ENCODE assay signal across 1 cellular context in genomic region chr2:85888745-85889647, GRCh38.
TF ChIP-seq lines count a peak whose summit lies in the region.

ST3GAL5 (minus strand) TSS chr2:85888990; CDS start chr2:85888905, 85 bp downstream.

TF ChIP-seq in GM12878, 131 proteins besides CTCF, POLR2A, EP300 and RAD21 (continued from another document and continues in another):
- TF ChIP-seq, protein P1, sequence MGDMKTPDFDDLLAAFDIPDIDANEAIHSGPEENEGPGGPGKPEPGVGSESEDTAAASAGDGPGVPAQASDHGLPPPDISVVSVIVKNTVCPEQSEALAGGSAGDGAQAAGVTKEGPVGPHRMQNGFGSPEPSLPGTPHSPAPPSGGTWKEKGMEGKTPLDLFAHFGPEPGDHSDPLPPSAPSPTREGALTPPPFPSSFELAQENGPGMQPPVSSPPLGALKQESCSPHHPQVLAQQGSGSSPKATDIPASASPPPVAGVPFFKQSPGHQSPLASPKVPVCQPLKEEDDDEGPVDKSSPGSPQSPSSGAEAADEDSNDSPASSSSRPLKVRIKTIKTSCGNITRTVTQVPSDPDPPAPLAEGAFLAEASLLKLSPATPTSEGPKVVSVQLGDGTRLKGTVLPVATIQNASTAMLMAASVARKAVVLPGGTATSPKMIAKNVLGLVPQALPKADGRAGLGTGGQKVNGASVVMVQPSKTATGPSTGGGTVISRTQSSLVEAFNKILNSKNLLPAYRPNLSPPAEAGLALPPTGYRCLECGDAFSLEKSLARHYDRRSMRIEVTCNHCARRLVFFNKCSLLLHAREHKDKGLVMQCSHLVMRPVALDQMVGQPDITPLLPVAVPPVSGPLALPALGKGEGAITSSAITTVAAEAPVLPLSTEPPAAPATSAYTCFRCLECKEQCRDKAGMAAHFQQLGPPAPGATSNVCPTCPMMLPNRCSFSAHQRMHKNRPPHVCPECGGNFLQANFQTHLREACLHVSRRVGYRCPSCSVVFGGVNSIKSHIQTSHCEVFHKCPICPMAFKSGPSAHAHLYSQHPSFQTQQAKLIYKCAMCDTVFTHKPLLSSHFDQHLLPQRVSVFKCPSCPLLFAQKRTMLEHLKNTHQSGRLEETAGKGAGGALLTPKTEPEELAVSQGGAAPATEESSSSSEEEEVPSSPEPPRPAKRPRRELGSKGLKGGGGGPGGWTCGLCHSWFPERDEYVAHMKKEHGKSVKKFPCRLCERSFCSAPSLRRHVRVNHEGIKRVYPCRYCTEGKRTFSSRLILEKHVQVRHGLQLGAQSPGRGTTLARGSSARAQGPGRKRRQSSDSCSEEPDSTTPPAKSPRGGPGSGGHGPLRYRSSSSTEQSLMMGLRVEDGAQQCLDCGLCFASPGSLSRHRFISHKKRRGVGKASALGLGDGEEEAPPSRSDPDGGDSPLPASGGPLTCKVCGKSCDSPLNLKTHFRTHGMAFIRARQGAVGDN (IDR thresholded peaks at IDR 0.05): peak; percentile 70
- TF ChIP-seq IRF4 (IDR thresholded peaks at IDR 0.05; ENCODE audit: low read depth, low read length) (no peak), HSF1 (IDR thresholded peaks at IDR 0.05; ENCODE audit: low read depth, low read length) (no peak), ZNF24 (IDR thresholded peaks at IDR 0.05) (no peak), WRNIP1 (IDR thresholded peaks at IDR 0.05; ENCODE audit: borderline replicate concordance, low read depth, low read length) (no peak), MTA2 (IDR thresholded peaks at IDR 0.05; ENCODE audit: low read depth) (peak; percentile 35; the same call in 1 of the 2 replicates), EZH2 (IDR thresholded peaks at IDR 0.05; ENCODE audit: borderline replicate concordance, control insufficient read depth, low read depth, low read length) (no peak), ESRRA (IDR thresholded peaks at IDR 0.05; ENCODE audit: low read length) (no peak), FOS (IDR thresholded peaks at IDR 0.05; ENCODE audit: borderline replicate concordance, extremely low read depth, insufficient read length) (peak; percentile 8), SMC3 (IDR thresholded peaks at IDR 0.05; ENCODE audit: borderline replicate concordance, low read length) (peak; percentile 46; the same call in 1 of the 2 replicates), NFYA (IDR thresholded peaks at IDR 0.05; ENCODE audit: borderline replicate concordance, low read depth, low read length) (no peak), SMARCA5 (IDR thresholded peaks at IDR 0.05) (peak; percentile 89), CHD4 (IDR thresholded peaks at IDR 0.05) (no peak), HDAC6 (IDR thresholded peaks at IDR 0.05; ENCODE audit: unreplicated experiment) (no peak), HDAC2 (IDR thresholded peaks at IDR 0.05) (no peak), SUZ12 (IDR thresholded peaks at IDR 0.05; ENCODE audit: unreplicated experiment) (no peak), SREBF1 (IDR thresholded peaks at IDR 0.05; ENCODE audit: low read length) (no peak), BMI1 (IDR thresholded peaks at IDR 0.05; ENCODE audit: borderline replicate concordance) (no peak), CEBPB (IDR thresholded peaks at IDR 0.05; ENCODE audit: borderline replicate concordance in 1 of 2, low read depth in 2 of 2, low read length in 2 of 2) (no peak), MYC (IDR thresholded peaks at IDR 0.05; ENCODE audit: insufficient read depth, insufficient read length, insufficient replicate concordance, low read length, severe bottlenecking) (no peak), ZBED1 (IDR thresholded peaks at IDR 0.05; ENCODE audit: borderline replicate concordance) (no peak), SRF (IDR thresholded peaks at IDR 0.05; ENCODE audit: low read depth in 2 of 2, low read length in 2 of 2) (no peak), SUPT20H (IDR thresholded peaks at IDR 0.05; ENCODE audit: borderline replicate concordance, control insufficient read depth, low read depth, low read length) (no peak), SMAD5 (IDR thresholded peaks at IDR 0.05; ENCODE audit: low read depth) (no peak), RELA (IDR thresholded peaks at IDR 0.05; ENCODE audit: borderline replicate concordance, partially characterized antibody) (peak; percentile 47), HDGF (IDR thresholded peaks at IDR 0.05) (no peak), CBX5 (IDR thresholded peaks at IDR 0.05; ENCODE audit: low read depth) (0 out of 2 replicates have a peak, but pooled peaks have one; percentile 37), SREBF2 (IDR thresholded peaks at IDR 0.05; ENCODE audit: low read length) (no peak), JUNB (IDR thresholded peaks at IDR 0.05) (0 out of 2 replicates have a peak, but pooled peaks have one; percentile 6), BHLHE40 (IDR thresholded peaks at IDR 0.05; ENCODE audit: borderline replicate concordance in 1 of 2, low read depth in 2 of 2, low read length in 1 of 2) (peak in 1 of 2 experiments; percentile 80; a peak in 2 of 4 replicates), TARDBP (IDR thresholded peaks at IDR 0.05; ENCODE audit: borderline replicate concordance) (no peak; the same call in 1 of the 2 replicates), PML (IDR thresholded peaks at IDR 0.05; ENCODE audit: low read length) (no peak), GATAD2B (conservative IDR thresholded peaks at IDR 0.05; ENCODE audit: low read depth) (peak; percentile 93), EGR1 (IDR thresholded peaks at IDR 0.05; ENCODE audit: borderline replicate concordance in 1 of 2, low read depth in 2 of 2, low read length in 2 of 2) (peak; percentile 55 to 97), GABPA (IDR thresholded peaks at IDR 0.05; ENCODE audit: low read depth) (peak; percentile 36; the same call in 1 of the 2 replicates), SIX5 (IDR thresholded peaks at IDR 0.05; ENCODE audit: low read depth, low read length, severe bottlenecking) (no peak), STAT1 (conservative IDR thresholded peaks at IDR 0.05) (0 out of 2 replicates have a peak, but pooled peaks have one; percentile 23)
- TF ChIP-seq, protein P2, sequence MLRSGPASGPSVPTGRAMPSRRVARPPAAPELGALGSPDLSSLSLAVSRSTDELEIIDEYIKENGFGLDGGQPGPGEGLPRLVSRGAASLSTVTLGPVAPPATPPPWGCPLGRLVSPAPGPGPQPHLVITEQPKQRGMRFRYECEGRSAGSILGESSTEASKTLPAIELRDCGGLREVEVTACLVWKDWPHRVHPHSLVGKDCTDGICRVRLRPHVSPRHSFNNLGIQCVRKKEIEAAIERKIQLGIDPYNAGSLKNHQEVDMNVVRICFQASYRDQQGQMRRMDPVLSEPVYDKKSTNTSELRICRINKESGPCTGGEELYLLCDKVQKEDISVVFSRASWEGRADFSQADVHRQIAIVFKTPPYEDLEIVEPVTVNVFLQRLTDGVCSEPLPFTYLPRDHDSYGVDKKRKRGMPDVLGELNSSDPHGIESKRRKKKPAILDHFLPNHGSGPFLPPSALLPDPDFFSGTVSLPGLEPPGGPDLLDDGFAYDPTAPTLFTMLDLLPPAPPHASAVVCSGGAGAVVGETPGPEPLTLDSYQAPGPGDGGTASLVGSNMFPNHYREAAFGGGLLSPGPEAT (IDR thresholded peaks at IDR 0.05; ENCODE audit: low read depth): peak; percentile 62
- TF ChIP-seq, protein P3, sequence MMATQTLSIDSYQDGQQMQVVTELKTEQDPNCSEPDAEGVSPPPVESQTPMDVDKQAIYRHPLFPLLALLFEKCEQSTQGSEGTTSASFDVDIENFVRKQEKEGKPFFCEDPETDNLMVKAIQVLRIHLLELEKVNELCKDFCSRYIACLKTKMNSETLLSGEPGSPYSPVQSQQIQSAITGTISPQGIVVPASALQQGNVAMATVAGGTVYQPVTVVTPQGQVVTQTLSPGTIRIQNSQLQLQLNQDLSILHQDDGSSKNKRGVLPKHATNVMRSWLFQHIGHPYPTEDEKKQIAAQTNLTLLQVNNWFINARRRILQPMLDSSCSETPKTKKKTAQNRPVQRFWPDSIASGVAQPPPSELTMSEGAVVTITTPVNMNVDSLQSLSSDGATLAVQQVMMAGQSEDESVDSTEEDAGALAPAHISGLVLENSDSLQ (IDR thresholded peaks at IDR 0.05): peak; percentile 90
- TF ChIP-seq, protein P4, sequence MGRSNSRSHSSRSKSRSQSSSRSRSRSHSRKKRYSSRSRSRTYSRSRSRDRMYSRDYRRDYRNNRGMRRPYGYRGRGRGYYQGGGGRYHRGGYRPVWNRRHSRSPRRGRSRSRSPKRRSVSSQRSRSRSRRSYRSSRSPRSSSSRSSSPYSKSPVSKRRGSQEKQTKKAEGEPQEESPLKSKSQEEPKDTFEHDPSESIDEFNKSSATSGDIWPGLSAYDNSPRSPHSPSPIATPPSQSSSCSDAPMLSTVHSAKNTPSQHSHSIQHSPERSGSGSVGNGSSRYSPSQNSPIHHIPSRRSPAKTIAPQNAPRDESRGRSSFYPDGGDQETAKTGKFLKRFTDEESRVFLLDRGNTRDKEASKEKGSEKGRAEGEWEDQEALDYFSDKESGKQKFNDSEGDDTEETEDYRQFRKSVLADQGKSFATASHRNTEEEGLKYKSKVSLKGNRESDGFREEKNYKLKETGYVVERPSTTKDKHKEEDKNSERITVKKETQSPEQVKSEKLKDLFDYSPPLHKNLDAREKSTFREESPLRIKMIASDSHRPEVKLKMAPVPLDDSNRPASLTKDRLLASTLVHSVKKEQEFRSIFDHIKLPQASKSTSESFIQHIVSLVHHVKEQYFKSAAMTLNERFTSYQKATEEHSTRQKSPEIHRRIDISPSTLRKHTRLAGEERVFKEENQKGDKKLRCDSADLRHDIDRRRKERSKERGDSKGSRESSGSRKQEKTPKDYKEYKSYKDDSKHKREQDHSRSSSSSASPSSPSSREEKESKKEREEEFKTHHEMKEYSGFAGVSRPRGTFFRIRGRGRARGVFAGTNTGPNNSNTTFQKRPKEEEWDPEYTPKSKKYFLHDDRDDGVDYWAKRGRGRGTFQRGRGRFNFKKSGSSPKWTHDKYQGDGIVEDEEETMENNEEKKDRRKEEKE (IDR thresholded peaks at IDR 0.05): no peak
- TF ChIP-seq, protein P5, sequence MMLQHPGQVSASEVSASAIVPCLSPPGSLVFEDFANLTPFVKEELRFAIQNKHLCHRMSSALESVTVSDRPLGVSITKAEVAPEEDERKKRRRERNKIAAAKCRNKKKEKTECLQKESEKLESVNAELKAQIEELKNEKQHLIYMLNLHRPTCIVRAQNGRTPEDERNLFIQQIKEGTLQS (IDR thresholded peaks at IDR 0.05; ENCODE audit: borderline replicate concordance, extremely low read depth, low read depth, low read length): no peak
- TF ChIP-seq, protein P6, sequence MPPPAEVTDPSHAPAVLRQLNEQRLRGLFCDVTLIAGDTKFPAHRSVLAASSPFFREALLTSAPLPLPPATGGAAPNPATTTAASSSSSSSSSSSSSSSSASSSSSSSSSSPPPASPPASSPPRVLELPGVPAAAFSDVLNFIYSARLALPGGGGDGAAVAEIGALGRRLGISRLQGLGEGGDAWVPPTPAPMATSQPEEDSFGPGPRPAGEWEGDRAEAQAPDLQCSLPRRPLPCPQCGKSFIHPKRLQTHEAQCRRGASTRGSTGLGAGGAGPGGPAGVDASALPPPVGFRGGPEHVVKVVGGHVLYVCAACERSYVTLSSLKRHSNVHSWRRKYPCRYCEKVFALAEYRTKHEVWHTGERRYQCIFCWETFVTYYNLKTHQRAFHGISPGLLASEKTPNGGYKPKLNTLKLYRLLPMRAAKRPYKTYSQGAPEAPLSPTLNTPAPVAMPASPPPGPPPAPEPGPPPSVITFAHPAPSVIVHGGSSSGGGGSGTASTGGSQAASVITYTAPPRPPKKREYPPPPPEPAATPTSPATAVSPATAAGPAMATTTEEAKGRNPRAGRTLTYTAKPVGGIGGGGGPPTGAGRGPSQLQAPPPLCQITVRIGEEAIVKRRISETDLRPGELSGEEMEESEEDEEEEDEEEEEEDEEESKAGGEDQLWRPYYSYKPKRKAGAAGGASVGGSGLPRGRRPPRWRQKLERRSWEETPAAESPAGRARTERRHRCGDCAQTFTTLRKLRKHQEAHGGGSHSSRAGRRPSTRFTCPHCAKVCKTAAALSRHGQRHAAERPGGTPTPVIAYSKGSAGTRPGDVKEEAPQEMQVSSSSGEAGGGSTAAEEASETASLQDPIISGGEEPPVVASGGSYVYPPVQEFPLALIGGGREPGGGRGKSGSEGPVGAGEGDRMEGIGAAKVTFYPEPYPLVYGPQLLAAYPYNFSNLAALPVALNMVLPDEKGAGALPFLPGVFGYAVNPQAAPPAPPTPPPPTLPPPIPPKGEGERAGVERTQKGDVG (CRISPR knock-in tag; IDR thresholded peaks at IDR 0.05): no peak
- TF ChIP-seq, protein P7, sequence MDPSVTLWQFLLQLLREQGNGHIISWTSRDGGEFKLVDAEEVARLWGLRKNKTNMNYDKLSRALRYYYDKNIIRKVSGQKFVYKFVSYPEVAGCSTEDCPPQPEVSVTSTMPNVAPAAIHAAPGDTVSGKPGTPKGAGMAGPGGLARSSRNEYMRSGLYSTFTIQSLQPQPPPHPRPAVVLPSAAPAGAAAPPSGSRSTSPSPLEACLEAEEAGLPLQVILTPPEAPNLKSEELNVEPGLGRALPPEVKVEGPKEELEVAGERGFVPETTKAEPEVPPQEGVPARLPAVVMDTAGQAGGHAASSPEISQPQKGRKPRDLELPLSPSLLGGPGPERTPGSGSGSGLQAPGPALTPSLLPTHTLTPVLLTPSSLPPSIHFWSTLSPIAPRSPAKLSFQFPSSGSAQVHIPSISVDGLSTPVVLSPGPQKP (IDR thresholded peaks at IDR 0.05; ENCODE audit: low read depth, low read length): 0 out of 2 replicates have a peak, but pooled peaks have one; percentile 50
